12 cellular contexts compared by ENCODE assay signal in genomic region chr15:79965836-79966630, GRCh38. TPM values are rescaled to one million over a fixed set of nuclear protein-coding genes. Genes with fewer than 3 reads are reported as not detected.
A peak's percentile ranks its signal among the peaks of the same experiment; 100 is the strongest.
DNase-seq lines count a peak whose midpoint lies in the region; ATAC-seq and TF ChIP-seq lines count a peak whose summit lies in the region.
"Had no signal": no experiment of that assay in that cellular context is flagged by ENCODE, and none has a peak within 500 bp of the region (broad histone marks: within the 10 kb centered on the region; RNA-seq: fewer than 3 reads in every experiment).

No MANE protein-coding gene starts in this region.

- TF ChIP-seq POLR2A in Peyer's patch (IDR thresholded peaks at IDR 0.05), result no peak

- peaks cover 42% of the 10 kb centered on the region for H3K36me3 Mint-ChIP-seq in activated naive CD8-positive, alpha-beta T cell
- no peaks in the 10 kb centered on the region for H3K36me3 Mint-ChIP-seq in neural progenitor cell
- H3K36me3 Mint-ChIP-seq: brain had no signal

- H3K36me3 ChIP-seq in neural progenitor cell (no peaks in the 10 kb centered on the region), Peyer's patch (no peaks in the 10 kb centered on the region)

- no peaks in the 10 kb centered on the region for H4K20me1 ChIP-seq in neural progenitor cell (ENCODE audit: low read depth)

- H3K79me2 ChIP-seq in neural progenitor cell (ENCODE audit: low read depth), result no peaks in the 10 kb centered on the region

- peak overlapping the region; percentile 76 for H2AFZ ChIP-seq in neural progenitor cell (replicated peaks)

- H3K27ac ChIP-seq in neural progenitor cell (no peak overlapping the region), Peyer's patch (peak overlapping the region in 1 of 4 donors; percentile 53)

- H3K9ac ChIP-seq in neural progenitor cell, result no peak overlapping the region

- peak; percentile 50 to 56 for ATAC-seq in activated CD4-positive, CD25-positive, alpha-beta regulatory T cell treated with anti-CD3 and anti-CD28 coated beads, Interleukin-2, amount 50 U/mL, for 24 hours
- ATAC-seq in HG02678 (IDR thresholded peaks at IDR 0.05; ENCODE audit: unreplicated experiment) (peak; percentile 40), SK-N-SH treated with all-trans-retinoic acid at 6 μM for 48 hours (no peak)

- TF ChIP-seq CTCF in neural progenitor cell (IDR thresholded peaks at IDR 0.05) (no peak), Peyer's patch (IDR thresholded peaks at IDR 0.05) (no peak)

- H3K4me1 Mint-ChIP-seq in activated naive CD8-positive, alpha-beta T cell (ENCODE audit: low read depth), result peaks cover 47% of the 10 kb centered on the region
- no peaks in the 10 kb centered on the region for H3K4me1 Mint-ChIP-seq in neural progenitor cell
- H3K4me1 Mint-ChIP-seq: brain had no signal

- DNase-seq in activated CD4-positive, CD25-positive, alpha-beta regulatory T cell (lab: John Stamatoyannopoulos, UW), result no peak
- DNase-seq in neural progenitor cell (ENCODE audit: low spot score) (no peak), NCI-H2081 treated with DMSO at 0.1 percent for 48 hours (lab: John Stamatoyannopoulos, UW) (no peak), Peyer's patch (no peak)
- DNase-seq: activated CD4-positive, alpha-beta T cell treated with anti-CD3 and anti-CD28 coated beads for 1 hour; occipital lobe; Right ventricle myocardium superior had no signal

- H3F3A ChIP-seq in neural progenitor cell (ENCODE audit: low read depth), result no peaks in the 10 kb centered on the region

- no peaks in the 10 kb centered on the region for H3K27me3 Mint-ChIP-seq in activated naive CD8-positive, alpha-beta T cell
- peaks cover 7% of the 10 kb centered on the region for H3K27me3 Mint-ChIP-seq in neural progenitor cell (ENCODE audit: insufficient read depth, low read depth)
- H3K27me3 Mint-ChIP-seq: brain had no signal

- no peaks in the 10 kb centered on the region for H3K4me1 ChIP-seq in neural progenitor cell
- no peaks in the 10 kb centered on the region for H3K4me1 ChIP-seq in Peyer's patch

- H3K4me2 ChIP-seq in neural progenitor cell, result no peak overlapping the region

- peak overlapping the region; percentile 100 for H3K27ac Mint-ChIP-seq in activated naive CD8-positive, alpha-beta T cell
- no peak overlapping the region for H3K27ac Mint-ChIP-seq in neural progenitor cell
- H3K27ac Mint-ChIP-seq: brain had no signal

- H3K9me3 ChIP-seq in neural progenitor cell (ENCODE audit: low read depth) (no peaks in the 10 kb centered on the region), Peyer's patch (no peaks in the 10 kb centered on the region)

- no peaks in the 10 kb centered on the region for H3K9me3 Mint-ChIP-seq in activated naive CD8-positive, alpha-beta T cell (ENCODE audit: low read depth)
- no peaks in the 10 kb centered on the region for H3K9me3 Mint-ChIP-seq in neural progenitor cell
- H3K9me3 Mint-ChIP-seq: brain had no signal

- no peak overlapping the region for H3K4me3 ChIP-seq in neural progenitor cell
- H3K4me3 ChIP-seq in Peyer's patch, result no peak overlapping the region

- H3K4me3 Mint-ChIP-seq in activated naive CD8-positive, alpha-beta T cell, result peak overlapping the region; percentile 98
- H3K4me3 Mint-ChIP-seq in neural progenitor cell, result no peak overlapping the region
- H3K4me3 Mint-ChIP-seq: brain had no signal

- no peaks in the 10 kb centered on the region for H3K27me3 ChIP-seq in neural progenitor cell
- H3K27me3 ChIP-seq in Peyer's patch, result no peaks in the 10 kb centered on the region

TF ChIP-seq in SK-N-SH treated with all-trans-retinoic acid at 6 μM for 48 hours, 23 proteins besides CTCF, POLR2A, EP300 and RAD21:
- no peak for TF ChIP-seq TOX (CRISPR knock-in tag; IDR thresholded peaks at IDR 0.05; ENCODE audit: borderline replicate concordance)
- no peak for TF ChIP-seq TCF4 (CRISPR knock-in tag; IDR thresholded peaks at IDR 0.05; ENCODE audit: borderline replicate concordance)
- no peak for TF ChIP-seq CSRNP3 (CRISPR knock-in tag; IDR thresholded peaks at IDR 0.05)
- TF ChIP-seq ZFP3 (CRISPR knock-in tag; IDR thresholded peaks at IDR 0.05), result no peak
- no peak for TF ChIP-seq GLIS3 (CRISPR knock-in tag; IDR thresholded peaks at IDR 0.05)

RNA-seq across cellular contexts. Expression of gene BCL2A1, which starts 5.0 kb away (rescaled TPM):
- total RNA-seq in neural progenitor cell (ENCODE audit: low replicate concordance), result not detected in 2 replicates
- total RNA-seq in Peyer's patch, result 10 to 100 TPM in 1 of 4 donors, 1 to 10 TPM in 1, not detected in 2; 3.8 to 21.5 TPM
